In genomic region chr19:2866495-2867024, GRCh38 we compare ENCODE assay signal across 18 cellular contexts. TPM values are rescaled to one million over a fixed set of nuclear protein-coding genes. Genes with fewer than 3 reads are reported as not detected.
"Had no signal": no experiment of that assay in that cellular context is flagged by ENCODE, and none has a peak within 500 bp of the region (broad histone marks: within the 10 kb centered on the region; RNA-seq: fewer than 3 reads in every experiment).

No MANE protein-coding gene starts in this region.

- H3K4me1 ChIP-seq: ascending aorta, esophagus muscularis mucosa, pancreas, transverse colon, uterus had no signal

- H3K4me3 ChIP-seq: ascending aorta, hepatocyte, mucosa of descending colon, pancreas, transverse colon had no signal

- DNase-seq: activated gamma-delta T cell; effector CD8-positive, alpha-beta T cell; foreskin fibroblast; naive thymus-derived CD4-positive, alpha-beta T cell; stimulated activated CD4-positive, alpha-beta T cell treated with anti-CD3 and anti-CD28 coated beads, Interleukin-2, amount 100 ng/mL, for 24 hours; stimulated activated naive CD8-positive, alpha-beta T cell treated with anti-CD3 and anti-CD28 coated beads, Interleukin-15, Interleukin-2, amounts not matched to agents 100 U/mL and 50 U/mL, for 24 hours; transverse colon had no signal

- H2AFZ ChIP-seq: hepatocyte had no signal

- H3K27ac ChIP-seq: ascending aorta, esophagus muscularis mucosa, hepatocyte, transverse colon, uterus, WERI-Rb-1 had no signal

- H3K36me3 ChIP-seq: ascending aorta, esophagus muscularis mucosa, pancreas, transverse colon, uterus, WERI-Rb-1 had no signal

- FAIRE-seq: pancreas had no signal

- ATAC-seq: naive thymus-derived CD4-positive, alpha-beta T cell had no signal

- H3K27me3 ChIP-seq: ascending aorta, esophagus muscularis mucosa, hepatocyte, pancreas, transverse colon, uterus had no signal

- H3K9me3 ChIP-seq: ascending aorta, esophagus muscularis mucosa, mucosa of descending colon, pancreas, transverse colon, uterus had no signal

- H3K79me2 ChIP-seq: hepatocyte had no signal

RNA-seq across cellular contexts. Expression of gene ZNF556, which starts 0.6 kb away (rescaled TPM):
- total RNA-seq: activated CD4-positive, alpha-beta T cell treated with anti-CD3 and anti-CD28 coated beads for 36 hours; ascending aorta; chondrocyte; naive thymus-derived CD4-positive, alpha-beta T cell; T-helper 2 cell treated with Interferon-gamma antibody and Interleukin-4, amounts not matched to agents 100 ng/mL and 5 ng/mL, for 36 hours; transverse colon had no signal
- polyA plus RNA-seq: hepatocyte; liver; naive thymus-derived CD4-positive, alpha-beta T cell; pancreas had no signal
